In genomic region chr7:69654381-69654780, GRCh38 we compare ENCODE assay signal across 10 cellular contexts. TPM values are rescaled to one million over a fixed set of nuclear protein-coding genes. Genes with fewer than 3 reads are reported as not detected.
A peak's percentile ranks its signal among the peaks of the same experiment; 100 is the strongest.
DNase-seq lines count a peak whose midpoint lies in the region; ATAC-seq and TF ChIP-seq lines count a peak whose summit lies in the region.
"Had no signal": no experiment of that assay in that cellular context is flagged by ENCODE, and none has a peak within 500 bp of the region (broad histone marks: within the 10 kb centered on the region; RNA-seq: fewer than 3 reads in every experiment).

No MANE protein-coding gene starts in this region.

- no peaks in the 10 kb centered on the region for H3K27me3 ChIP-seq in breast epithelium
- no peaks in the 10 kb centered on the region for H3K27me3 ChIP-seq in mammary epithelial cell (ENCODE audit: insufficient read depth, low read length)
- no peaks in the 10 kb centered on the region for H3K27me3 ChIP-seq in hepatocyte
- H3K27me3 ChIP-seq: tibial nerve had no signal

- H3K27ac Mint-ChIP-seq in stimulated activated naive CD8-positive, alpha-beta T cell treated with anti-CD3 and anti-CD28 coated beads, Interleukin-15, amount 100 ng/mL, for 72 hours: no peak overlapping the region

- H3K4me3 ChIP-seq in breast epithelium (no peak overlapping the region), mammary epithelial cell (replicated peaks in 1 of 3; ENCODE audit: insufficient read depth in 1 of 3, low read depth in 2 of 3, low read length in 3 of 3) (no peak overlapping the region), fibroblast of villous mesenchyme (ENCODE audit: low read depth, low read length) (no peak overlapping the region), hepatocyte (no peak overlapping the region)
- H3K4me3 ChIP-seq: PC-9, tibial nerve had no signal

- 54% methylated on average over 2 of the region's 2 CpGs for WGBS in mammary epithelial cell (ENCODE audit: low coverage, missing lambda C conversion rate)
- 69% methylated on average over 2 of the region's 2 CpGs for WGBS in hepatocyte (ENCODE audit: low lambda C conversion rate, missing lambda C conversion rate)

- H2AFZ ChIP-seq in mammary epithelial cell (ENCODE audit: low read depth, low read length) (no peak overlapping the region), hepatocyte (no peak overlapping the region)
- H2AFZ ChIP-seq: PC-9 had no signal

- H3K27ac ChIP-seq in breast epithelium (peak overlapping the region; percentile 78 to 89), mammary epithelial cell (ENCODE audit: insufficient read depth, low read depth, low read length) (no peak overlapping the region), hepatocyte (no peak overlapping the region)
- H3K27ac ChIP-seq: PC-9, tibial nerve had no signal

- no TSS peak for BruUV-seq in mammary epithelial cell (replicated peaks; lab: Mats Ljungman, UMichigan)

- CTCF ChIA-PET in mammary epithelial cell (lab: Charles Lee; ENCODE audit: low non-redundant PET): no interaction called here

- H3K9me2 ChIP-seq in hepatocyte (replicated peaks; ENCODE audit: insufficient read depth): no peaks in the 10 kb centered on the region

- H4K20me1 ChIP-seq in mammary epithelial cell (ENCODE audit: insufficient read depth, low read length) (no peaks in the 10 kb centered on the region), hepatocyte (ENCODE audit: insufficient read depth, poor library complexity, severe bottlenecking) (peaks cover 20% of the 10 kb centered on the region)

- TF ChIP-seq CTCF in breast epithelium (IDR thresholded peaks at IDR 0.05): no peak
- TF ChIP-seq CTCF in mammary epithelial cell (conservative IDR thresholded peaks at IDR 0.05 in 1 of 2, IDR thresholded peaks at IDR 0.05 in 1 of 2; ENCODE audit: extremely low read depth in 1 of 2, insufficient read depth in 1 of 2, low read depth in 1 of 2, low read length in 2 of 2): no peak
- TF ChIP-seq CTCF in fibroblast of villous mesenchyme (IDR thresholded peaks at IDR 0.05; ENCODE audit: insufficient read depth, low read depth, low read length): no peak
- TF ChIP-seq CTCF in hepatocyte (IDR thresholded peaks at IDR 0.05; ENCODE audit: poor library complexity): no peak

- H3K9ac ChIP-seq in mammary epithelial cell (ENCODE audit: insufficient read depth, low read length): no peak overlapping the region

- no peak overlapping the region for H3K4me3 Mint-ChIP-seq in stimulated activated naive CD8-positive, alpha-beta T cell treated with anti-CD3 and anti-CD28 coated beads, Interleukin-15, amount 100 ng/mL, for 72 hours

- ATAC-seq in stimulated activated naive CD8-positive, alpha-beta T cell treated with anti-CD3 and anti-CD28 coated beads, Interleukin-15, amount 100 ng/mL, for 72 hours: no peak

- H3K9me3 ChIP-seq in breast epithelium (no peaks in the 10 kb centered on the region), mammary epithelial cell (replicated peaks; ENCODE audit: insufficient read depth, low read length) (peaks cover 17% of the 10 kb centered on the region), hepatocyte (ENCODE audit: low read depth) (no peaks in the 10 kb centered on the region)
- H3K9me3 ChIP-seq: tibial nerve had no signal

- no peak for TF ChIP-seq POLR2A in breast epithelium (IDR thresholded peaks at IDR 0.05)

- in situ Hi-C loops in mammary epithelial cell (cut with MboI; ENCODE audit: low sequenced_read_pairs in 2 of 2): no loop called here

- H3K27me3 Mint-ChIP-seq in stimulated activated naive CD8-positive, alpha-beta T cell treated with anti-CD3 and anti-CD28 coated beads, Interleukin-15, amount 100 ng/mL, for 72 hours: peaks cover 11% of the 10 kb centered on the region

- peak in 1 of 2 donors; percentile 58 for DNase-seq in breast epithelium (ENCODE audit: low spot score in 2 of 2)
- DNase-seq in mammary epithelial cell: no peak
- DNase-seq in NOMO-1 (lab: John Stamatoyannopoulos, UW; ENCODE audit: unreplicated experiment in 2 of 2): peak; percentile 2 to 64
- peak; percentile 18 for DNase-seq in fibroblast of villous mesenchyme (ENCODE audit: low read depth)
- DNase-seq in Ammon's horn (ENCODE audit: low spot score): no peak
- DNase-seq in hepatocyte (ENCODE audit: low spot score): no peak
- no peak for DNase-seq in stimulated activated naive CD8-positive, alpha-beta T cell treated with anti-CD3 and anti-CD28 coated beads, Interleukin-15, amount 100 ng/mL, for 72 hours
- DNase-seq in NCI-H187 (lab: John Stamatoyannopoulos, UW): no peak
- DNase-seq: PC-9 had no signal

- intact Hi-C loops in breast epithelium (cut with DNase I; ENCODE audit: low total_unique reads) (no loop called here), mammary epithelial cell (cut with micrococcal nuclease) (loop anchor here (10.0 kb wide), 1 partner anchor 130 kb away; no protein-coding TSS in a partner anchor)

- H3K4me1 ChIP-seq in breast epithelium (peaks cover 5 to 12% of the 10 kb centered on the region in 2 donors), mammary epithelial cell (ENCODE audit: insufficient read depth, low read length) (no peaks in the 10 kb centered on the region), hepatocyte (ENCODE audit: insufficient read depth) (peaks cover 16% of the 10 kb centered on the region)

- H3K36me3 ChIP-seq in breast epithelium: no peaks in the 10 kb centered on the region
- no peaks in the 10 kb centered on the region for H3K36me3 ChIP-seq in mammary epithelial cell (ENCODE audit: insufficient read depth, low read length)
- no peaks in the 10 kb centered on the region for H3K36me3 ChIP-seq in hepatocyte (replicated peaks; ENCODE audit: insufficient read depth, low read depth)
- H3K36me3 ChIP-seq: tibial nerve had no signal

- dilution Hi-C loops in mammary epithelial cell (cut with HindIII; ENCODE audit: low sequenced_read_pairs): no loop called here

- H3K4me2 ChIP-seq in mammary epithelial cell (ENCODE audit: insufficient read depth, low read depth, low read length) (no peak overlapping the region), hepatocyte (no peak overlapping the region)
- H3K4me2 ChIP-seq: PC-9 had no signal

- H3K9me3 Mint-ChIP-seq in stimulated activated naive CD8-positive, alpha-beta T cell treated with anti-CD3 and anti-CD28 coated beads, Interleukin-15, amount 100 ng/mL, for 72 hours: no peaks in the 10 kb centered on the region

- no peaks in the 10 kb centered on the region for H3K4me1 Mint-ChIP-seq in stimulated activated naive CD8-positive, alpha-beta T cell treated with anti-CD3 and anti-CD28 coated beads, Interleukin-15, amount 100 ng/mL, for 72 hours

- no peaks in the 10 kb centered on the region for H3K79me2 ChIP-seq in mammary epithelial cell (ENCODE audit: insufficient read depth, low read length)
- H3K79me2 ChIP-seq in hepatocyte: peaks cover 20% of the 10 kb centered on the region

RNA-seq across cellular contexts. Expression of gene AUTS2, which starts 56.1 kb away (rescaled TPM):
- total RNA-seq in breast epithelium: 10 to 100 TPM; 31.5 to 94.3 (median 81.3) TPM
- total RNA-seq in mammary epithelial cell: 10 to 100 TPM in 1 of 2 donors, 1 to 10 TPM in 1; 7.3 to 27.2 TPM
- 2.1 TPM for polyA plus RNA-seq in mammary epithelial cell
- 20.9 TPM for polyA minus RNA-seq in mammary epithelial cell
- 3.9 and 7.1 TPM in 2 replicates for total RNA-seq in fibroblast of villous mesenchyme
- total RNA-seq in hepatocyte: 13.0 and 40.9 TPM in 2 replicates
- polyA plus RNA-seq in hepatocyte: 34.4 and 40.3 TPM in 2 replicates
- total RNA-seq: PC-9 had no signal

Comparison
In these comparisons a context has a peak if more than half of its experiments do, and no peak if none do; other contexts are left out.
1. H3K27ac ChIP-seq: peak in breast epithelium (2 of 2); none in mammary epithelial cell (single experiment) and hepatocyte (single experiment).
2. DNase-seq: peak in NOMO-1 (2 of 2) and fibroblast of villous mesenchyme (single experiment); none in mammary epithelial cell (single experiment), Ammon's horn (single experiment), hepatocyte (single experiment), stimulated activated naive CD8-positive, alpha-beta T cell treated with anti-CD3 and anti-CD28 coated beads, Interleukin-15, amount 100 ng/mL, for 72 hours (0 of 2) and NCI-H187 (0 of 2).